Comparison of ENCODE assay signal across 19 cellular contexts in genomic region chr5:37103302-37103701, GRCh38.
DNase-seq lines count a peak whose midpoint lies in the region; ATAC-seq lines count a peak whose summit lies in the region.
"Had no signal": no experiment of that assay in that cellular context is flagged by ENCODE, and none has a peak within 500 bp of the region (broad histone marks: within the 10 kb centered on the region; RNA-seq: fewer than 3 reads in every experiment).

No MANE protein-coding gene starts in this region.

- H3K4me1 Mint-ChIP-seq in T-helper 2 cell treated with Interferon-gamma antibody and Interleukin-4, amounts not matched to agents 5 μg/mL and 100 μg/mL, for 36 hours (ENCODE audit: low read depth), result peaks cover 23% of the 10 kb centered on the region
- peaks cover 30% of the 10 kb centered on the region for H3K4me1 Mint-ChIP-seq in activated naive CD4-positive, alpha-beta T cell treated with anti-CD3 and anti-CD28 coated beads, Interleukin-2, amount 10 ng/mL, durations not matched to agents 7 days and 5 days
- H3K4me1 Mint-ChIP-seq: B cell; CD4-positive, CD25-positive, alpha-beta regulatory T cell had no signal

- DNase-seq in T-helper 2 cell treated with Interferon-gamma antibody and Interleukin-4, amounts not matched to agents 5 μg/mL and 100 μg/mL, for 36 hours (ENCODE audit: low spot score), result no peak
- DNase-seq in T-helper 2 cell, result no peak
- DNase-seq in activated naive CD4-positive, alpha-beta T cell treated with anti-CD3 and anti-CD28 coated beads, Interleukin-2, amount 10 ng/mL, durations not matched to agents 7 days and 5 days, result no peak
- no peak for DNase-seq in activated naive CD4-positive, alpha-beta T cell treated with anti-CD3 and anti-CD28 coated beads, Interleukin-2, amount 50 U/mL, for 16 hours
- peak; percentile 68 for DNase-seq in Jurkat, Clone E6-1 (ENCODE audit: low read depth, low spot score)
- no peak for DNase-seq in stimulated activated CD8-positive, alpha-beta memory T cell treated with anti-CD3 and anti-CD28 coated beads, Interleukin-4, amount 100 ng/mL, for 48 hours
- DNase-seq: Caco-2; CD4-positive, CD25-positive, alpha-beta regulatory T cell; CD8-positive, alpha-beta T cell; DMS153; EL; GDM1; GOT3; HFFc6 had no signal

- H3K4me3 Mint-ChIP-seq in T-helper 2 cell treated with Interferon-gamma antibody and Interleukin-4, amounts not matched to agents 5 μg/mL and 100 μg/mL, for 36 hours, result peak overlapping the region; percentile 19
- H3K4me3 Mint-ChIP-seq in activated naive CD4-positive, alpha-beta T cell treated with anti-CD3 and anti-CD28 coated beads, Interleukin-2, amount 10 ng/mL, durations not matched to agents 7 days and 5 days, result no peak overlapping the region
- H3K4me3 Mint-ChIP-seq: B cell; CD4-positive, CD25-positive, alpha-beta regulatory T cell; CD8-positive, alpha-beta T cell; HFFc6 had no signal

- CTCF ChIA-PET in activated naive CD4-positive, alpha-beta T cell treated with anti-CD3 and anti-CD28 coated beads, Interleukin-2, amount 10 ng/mL, durations not matched to agents 7 days and 5 days (lab: Charles Lee), result interaction anchor here (0.6 kb wide), 1 partner anchor 29 kb away, joined by 3 read pairs; no protein-coding TSS in a partner anchor

- H3K27me3 Mint-ChIP-seq in T-helper 2 cell treated with Interferon-gamma antibody and Interleukin-4, amounts not matched to agents 5 μg/mL and 100 μg/mL, for 36 hours (ENCODE audit: low read depth), result no peaks in the 10 kb centered on the region
- H3K27me3 Mint-ChIP-seq in activated naive CD4-positive, alpha-beta T cell treated with anti-CD3 and anti-CD28 coated beads, Interleukin-2, amount 10 ng/mL, durations not matched to agents 7 days and 5 days, result no peaks in the 10 kb centered on the region
- H3K27me3 Mint-ChIP-seq: B cell had no signal

- no peak overlapping the region for H3K4me3 ChIP-seq in Jurkat, Clone E6-1 (ENCODE audit: low read length)
- H3K4me3 ChIP-seq: BLaER1, GM12878, HAP-1 had no signal

- no peak overlapping the region for H3K27ac Mint-ChIP-seq in T-helper 2 cell treated with Interferon-gamma antibody and Interleukin-4, amounts not matched to agents 5 μg/mL and 100 μg/mL, for 36 hours
- H3K27ac Mint-ChIP-seq in activated naive CD4-positive, alpha-beta T cell treated with anti-CD3 and anti-CD28 coated beads, Interleukin-2, amount 10 ng/mL, durations not matched to agents 7 days and 5 days, result peak overlapping the region; percentile 0
- H3K27ac Mint-ChIP-seq: B cell; CD4-positive, CD25-positive, alpha-beta regulatory T cell; CD8-positive, alpha-beta T cell; HFFc6 had no signal

- peaks cover 54% of the 10 kb centered on the region for H3K9me3 Mint-ChIP-seq in T-helper 2 cell treated with Interferon-gamma antibody and Interleukin-4, amounts not matched to agents 5 μg/mL and 100 μg/mL, for 36 hours
- H3K9me3 Mint-ChIP-seq in activated naive CD4-positive, alpha-beta T cell treated with anti-CD3 and anti-CD28 coated beads, Interleukin-2, amount 10 ng/mL, durations not matched to agents 7 days and 5 days, result peaks cover 37% of the 10 kb centered on the region

- H3K36me3 Mint-ChIP-seq in T-helper 2 cell treated with Interferon-gamma antibody and Interleukin-4, amounts not matched to agents 5 μg/mL and 100 μg/mL, for 36 hours (ENCODE audit: low read depth), result peaks cover 75% of the 10 kb centered on the region
- peaks cover 63% of the 10 kb centered on the region for H3K36me3 Mint-ChIP-seq in activated naive CD4-positive, alpha-beta T cell treated with anti-CD3 and anti-CD28 coated beads, Interleukin-2, amount 10 ng/mL, durations not matched to agents 7 days and 5 days

- no peak for ATAC-seq in GM21447 (IDR thresholded peaks at IDR 0.05; ENCODE audit: unreplicated experiment)
- ATAC-seq: CD8-positive, alpha-beta T cell; GM12878 had no signal
